ENCODE assay signal across 27 cellular contexts in genomic region chr3:136162322-136162721, GRCh38. TPM values are rescaled to one million over a fixed set of nuclear protein-coding genes. Genes with fewer than 3 reads are reported as not detected.
DNase-seq lines count a peak whose midpoint lies in the region; ATAC-seq and TF ChIP-seq lines count a peak whose summit lies in the region.
"Had no signal": no experiment of that assay in that cellular context is flagged by ENCODE, and none has a peak within 500 bp of the region (broad histone marks: within the 10 kb centered on the region; RNA-seq: fewer than 3 reads in every experiment).

No MANE protein-coding gene starts in this region.

- H3K27ac Mint-ChIP-seq in activated CD8-positive, alpha-beta T cell treated with anti-CD3 and anti-CD28 coated beads for 36 hours: peak overlapping the region; percentile 55
- H3K27ac Mint-ChIP-seq in activated CD8-positive, alpha-beta T cell treated with anti-CD3 and anti-CD28 coated beads, Interleukin-2, amount 10 ng/mL, durations not matched to agents 7 days and 5 days: no peak overlapping the region
- H3K27ac Mint-ChIP-seq in CD14-positive monocyte: peak overlapping the region in 4 of 7 donors; percentile 17 to 79 (median 38)
- H3K27ac Mint-ChIP-seq: GM23338 had no signal

- H2AFZ ChIP-seq in hepatocyte: no peak overlapping the region
- H2AFZ ChIP-seq: GM23338, PC-9 had no signal

- H3K27me3 ChIP-seq in hepatocyte: no peaks in the 10 kb centered on the region
- H3K27me3 ChIP-seq: BLaER1 treated with 17β-estradiol and CSF1 and Interleukin-3, amounts not matched to agents 10 nM and 100 nM; SJCRH30 had no signal

- H3K4me2 ChIP-seq in hepatocyte: no peak overlapping the region
- H3K4me2 ChIP-seq: BLaER1 treated with 17β-estradiol and CSF1 and Interleukin-3, amounts not matched to agents 10 nM and 100 nM; GM23338; PC-9 had no signal

- H3K9me2 ChIP-seq in hepatocyte (replicated peaks; ENCODE audit: insufficient read depth): no peaks in the 10 kb centered on the region

- H3K36me3 Mint-ChIP-seq in activated CD8-positive, alpha-beta T cell treated with anti-CD3 and anti-CD28 coated beads for 36 hours (ENCODE audit: low read depth): peaks cover 36% of the 10 kb centered on the region
- H3K36me3 Mint-ChIP-seq in activated CD8-positive, alpha-beta T cell treated with anti-CD3 and anti-CD28 coated beads, Interleukin-2, amount 10 ng/mL, durations not matched to agents 7 days and 5 days (ENCODE audit: low read depth): peaks cover 49% of the 10 kb centered on the region
- peaks cover 2 to 3% of the 10 kb centered on the region in 2 donors for H3K36me3 Mint-ChIP-seq in CD14-positive monocyte

- H3K4me3 ChIP-seq in hepatocyte: no peak overlapping the region
- H3K4me3 ChIP-seq: BLaER1 treated with 17β-estradiol and CSF1 and Interleukin-3, amounts not matched to agents 10 nM and 100 nM; GM23338; HAP-1; PC-9; SJCRH30 had no signal

- peaks cover 60% of the 10 kb centered on the region for H3K4me1 Mint-ChIP-seq in activated CD8-positive, alpha-beta T cell treated with anti-CD3 and anti-CD28 coated beads for 36 hours (ENCODE audit: low read depth)
- H3K4me1 Mint-ChIP-seq in activated CD8-positive, alpha-beta T cell treated with anti-CD3 and anti-CD28 coated beads, Interleukin-2, amount 10 ng/mL, durations not matched to agents 7 days and 5 days (ENCODE audit: low read depth): peaks cover 46% of the 10 kb centered on the region
- H3K4me1 Mint-ChIP-seq in CD14-positive monocyte: peaks cover 39% of the 10 kb centered on the region

- no peaks in the 10 kb centered on the region for H3K36me3 ChIP-seq in hepatocyte (replicated peaks; ENCODE audit: insufficient read depth, low read depth)
- H3K36me3 ChIP-seq: HAP-1 had no signal

- no peaks in the 10 kb centered on the region for H3K27me3 Mint-ChIP-seq in activated CD8-positive, alpha-beta T cell treated with anti-CD3 and anti-CD28 coated beads for 36 hours
- H3K27me3 Mint-ChIP-seq in activated CD8-positive, alpha-beta T cell treated with anti-CD3 and anti-CD28 coated beads, Interleukin-2, amount 10 ng/mL, durations not matched to agents 7 days and 5 days (ENCODE audit: low read depth): no peaks in the 10 kb centered on the region
- H3K27me3 Mint-ChIP-seq in CD14-positive monocyte (ENCODE audit: low read depth in 3 of 3): peaks cover 0 to 1% (median 0%) of the 10 kb centered on the region in 3 donors
- H3K27me3 Mint-ChIP-seq: CD8-positive, alpha-beta memory T cell had no signal

- no peak overlapping the region for H3K4me3 Mint-ChIP-seq in activated CD8-positive, alpha-beta T cell treated with anti-CD3 and anti-CD28 coated beads for 36 hours
- no peak overlapping the region for H3K4me3 Mint-ChIP-seq in activated CD8-positive, alpha-beta T cell treated with anti-CD3 and anti-CD28 coated beads, Interleukin-2, amount 10 ng/mL, durations not matched to agents 7 days and 5 days
- H3K4me3 Mint-ChIP-seq in CD14-positive monocyte: no peak overlapping the region
- H3K4me3 Mint-ChIP-seq: GM23338 had no signal

- no peak overlapping the region for H3K27ac ChIP-seq in hepatocyte
- H3K27ac ChIP-seq: 22Rv1; BLaER1 treated with 17β-estradiol and CSF1 and Interleukin-3, amounts not matched to agents 10 nM and 100 nM; HL-60; PC-9 had no signal

- 95% methylated on average over 7 of the region's 7 CpGs for WGBS in hepatocyte (ENCODE audit: low lambda C conversion rate, missing lambda C conversion rate)

- peaks cover 96% of the 10 kb centered on the region for H4K20me1 ChIP-seq in hepatocyte (ENCODE audit: insufficient read depth, poor library complexity, severe bottlenecking)

- intact Hi-C loops in activated CD8-positive, alpha-beta T cell treated with anti-CD3 and anti-CD28 coated beads for 36 hours (cut with micrococcal nuclease): no loop called here
- intact Hi-C loops in CD14-positive monocyte (cut with micrococcal nuclease): no loop called here

- no peak for DNase-seq in activated CD8-positive, alpha-beta T cell treated with anti-CD3 and anti-CD28 coated beads for 36 hours
- no peak for DNase-seq in activated CD8-positive, alpha-beta T cell treated with anti-CD3 and anti-CD28 coated beads, Interleukin-2, amount 10 ng/mL, durations not matched to agents 7 days and 5 days
- DNase-seq in CD14-positive monocyte (ENCODE audit: low spot score): no peak
- DNase-seq in left lobe of liver (ENCODE audit: low spot score): peak; percentile 62
- peak; percentile 2 for DNase-seq in superior temporal gyrus (ENCODE audit: extremely low spot score)
- no peak for DNase-seq in NCI-H187 treated with DMSO at 0.1 percent for 48 hours (lab: John Stamatoyannopoulos, UW)
- DNase-seq in hepatocyte (ENCODE audit: low spot score): no peak
- no peak for DNase-seq in NCI-H526 treated with DMSO at 0.1 percent for 48 hours (lab: John Stamatoyannopoulos, UW)
- DNase-seq: ACHN; Calu3; CD8-positive, alpha-beta memory T cell; DMS153; KBM-7; MM.1S; NCI-H1048; NCI-H1417 treated with DMSO at 0.1 percent for 48 hours; NCI-H2029; NCI-H2227 treated with DMSO at 0.1 percent for 48 hours; NCI-H510A; NCI-H748 treated with DMSO at 0.1 percent for 48 hours; PC-9; SJCRH30 had no signal

- POLR2A ChIA-PET in activated CD8-positive, alpha-beta T cell treated with anti-CD3 and anti-CD28 coated beads for 36 hours (lab: Charles Lee): interaction anchor here (1.4 kb wide), 1 partner anchor 20 kb away, joined by 4 read pairs; no protein-coding TSS in a partner anchor
- POLR2A ChIA-PET in activated CD8-positive, alpha-beta T cell treated with anti-CD3 and anti-CD28 coated beads, Interleukin-2, amount 10 ng/mL, durations not matched to agents 7 days and 5 days (lab: Charles Lee): no interaction called here

- peaks cover 6% of the 10 kb centered on the region for H3K4me1 ChIP-seq in hepatocyte (ENCODE audit: insufficient read depth)

- peaks cover 4% of the 10 kb centered on the region for H3K9me3 Mint-ChIP-seq in activated CD8-positive, alpha-beta T cell treated with anti-CD3 and anti-CD28 coated beads for 36 hours
- no peaks in the 10 kb centered on the region for H3K9me3 Mint-ChIP-seq in activated CD8-positive, alpha-beta T cell treated with anti-CD3 and anti-CD28 coated beads, Interleukin-2, amount 10 ng/mL, durations not matched to agents 7 days and 5 days (ENCODE audit: insufficient read depth)
- peaks cover 0 to 2% (median 0%) of the 10 kb centered on the region in 7 donors for H3K9me3 Mint-ChIP-seq in CD14-positive monocyte
- H3K9me3 Mint-ChIP-seq: CD8-positive, alpha-beta memory T cell had no signal

- ATAC-seq in activated CD8-positive, alpha-beta T cell treated with anti-CD3 and anti-CD28 coated beads for 36 hours: no peak
- no peak for ATAC-seq in activated CD8-positive, alpha-beta T cell treated with anti-CD3 and anti-CD28 coated beads, Interleukin-2, amount 10 ng/mL, durations not matched to agents 7 days and 5 days
- peak; percentile 89 for ATAC-seq in left lobe of liver
- ATAC-seq: GM23338 had no signal

- CTCF ChIA-PET in activated CD8-positive, alpha-beta T cell treated with anti-CD3 and anti-CD28 coated beads for 36 hours (lab: Charles Lee): interaction anchor here (1.5 kb wide), 1 partner anchor 31 kb away, joined by 4 read pairs; no protein-coding TSS in a partner anchor
- CTCF ChIA-PET in activated CD8-positive, alpha-beta T cell treated with anti-CD3 and anti-CD28 coated beads, Interleukin-2, amount 10 ng/mL, durations not matched to agents 7 days and 5 days (lab: Charles Lee): no interaction called here

- H3K9me3 ChIP-seq in hepatocyte (ENCODE audit: low read depth): no peaks in the 10 kb centered on the region
- H3K9me3 ChIP-seq: HAP-1, SJCRH30 had no signal

- H3K79me2 ChIP-seq in hepatocyte: peaks cover 100% of the 10 kb centered on the region

- TF ChIP-seq CTCF in activated CD8-positive, alpha-beta T cell treated with anti-CD3 and anti-CD28 coated beads for 36 hours (IDR thresholded peaks at IDR 0.05): no peak
- no peak for TF ChIP-seq CTCF in CD14-positive monocyte (IDR thresholded peaks at IDR 0.05)
- no peak for TF ChIP-seq CTCF in hepatocyte (IDR thresholded peaks at IDR 0.05; ENCODE audit: poor library complexity)

RNA-seq across cellular contexts. Expression of gene MSL2, which starts 33.8 kb away (rescaled TPM):
- 10 to 100 TPM; 35.8 to 36.8 TPM for total RNA-seq in activated CD8-positive, alpha-beta T cell treated with anti-CD3 and anti-CD28 coated beads for 36 hours
- total RNA-seq in activated CD8-positive, alpha-beta T cell treated with anti-CD3 and anti-CD28 coated beads, Interleukin-2, amount 10 ng/mL, durations not matched to agents 7 days and 5 days: 10 to 100 TPM; 50.7 to 54.0 TPM
- 10 to 100 TPM; 15.9 to 25.5 TPM for polyA plus RNA-seq in CD14-positive monocyte
- 14.5 TPM for total RNA-seq in left lobe of liver
- 14.2 and 20.2 TPM in 2 replicates for total RNA-seq in hepatocyte
- 3.4 and 4.5 TPM in 2 replicates for polyA plus RNA-seq in hepatocyte

Comparison
In these comparisons a context has a peak if more than half of its experiments do, and no peak if none do; other contexts are left out.
1. DNase-seq: peak in left lobe of liver (single experiment) and superior temporal gyrus (single experiment); none in activated CD8-positive, alpha-beta T cell treated with anti-CD3 and anti-CD28 coated beads for 36 hours (single experiment), activated CD8-positive, alpha-beta T cell treated with anti-CD3 and anti-CD28 coated beads, Interleukin-2, amount 10 ng/mL, durations not matched to agents 7 days and 5 days (single experiment), CD14-positive monocyte (single experiment), NCI-H187 treated with DMSO at 0.1 percent for 48 hours (single experiment), hepatocyte (single experiment) and NCI-H526 treated with DMSO at 0.1 percent for 48 hours (single experiment).